In genomic region chr17:82098169-82098938, GRCh38 we compare ENCODE assay signal across 1 cellular context.
A peak's percentile ranks its signal among the peaks of the same experiment; 100 is the strongest.
TF ChIP-seq lines count a peak whose summit lies in the region.

Gene FASN, minus strand, starts transcription at chr17:82098236. Its CDS starts 1,791 bp downstream, at chr17:82096445.

TF ChIP-seq in K562, 482 proteins besides CTCF, POLR2A, EP300 and RAD21 (continued from another document and continues in another):
- TF ChIP-seq ZNF407 (IDR thresholded peaks at IDR 0.05; ENCODE audit: low read depth): no peak
- TF ChIP-seq ATF4 (CRISPR knock-in tag; IDR thresholded peaks at IDR 0.05): no peak
- peak; percentile 95 for TF ChIP-seq MYC (IDR thresholded peaks at IDR 0.05; ENCODE audit: low read depth, low read length)
- no peak for TF ChIP-seq MYC (CRISPR knock-in tag; IDR thresholded peaks at IDR 0.05; ENCODE audit: borderline replicate concordance, low read depth)
- TF ChIP-seq PPARD (CRISPR knock-in tag; IDR thresholded peaks at IDR 0.05): no peak
- 0 out of 2 replicates have a peak, but pooled peaks have one; percentile 25 for TF ChIP-seq DMBX1 (CRISPR knock-in tag; IDR thresholded peaks at IDR 0.05; ENCODE audit: borderline replicate concordance)
- TF ChIP-seq TEAD1 (CRISPR knock-in tag; IDR thresholded peaks at IDR 0.05): peak in 1 of 2 experiments; percentile 52; a peak in 1 of 4 replicates
- TF ChIP-seq GTF3C2 (IDR thresholded peaks at IDR 0.05; ENCODE audit: borderline replicate concordance, extremely low read depth, insufficient read length): no peak
- TF ChIP-seq ZNF263 (CRISPR knock-in tag; IDR thresholded peaks at IDR 0.05; ENCODE audit: borderline replicate concordance): peak; percentile 61; the same call in 1 of the 2 replicates
- no peak for TF ChIP-seq STAG1 (CRISPR knock-in tag; IDR thresholded peaks at IDR 0.05; ENCODE audit: borderline replicate concordance)
- TF ChIP-seq CXXC5 (CRISPR knock-in tag; IDR thresholded peaks at IDR 0.05): peak; percentile 92
- peak; percentile 60 for TF ChIP-seq SMAD1 (IDR thresholded peaks at IDR 0.05; ENCODE audit: low read depth, low read length, partially characterized antibody)
- peak; percentile 67 for TF ChIP-seq ZBTB7A (IDR thresholded peaks at IDR 0.05; ENCODE audit: borderline replicate concordance, control insufficient read depth, low read depth, low read length)
- TF ChIP-seq SOX6 (IDR thresholded peaks at IDR 0.05): peak; percentile 26; the same call in 1 of the 2 replicates
- no peak; the same call in 1 of the 2 replicates for TF ChIP-seq KLF1 (tag; IDR thresholded peaks at IDR 0.05)
- TF ChIP-seq ZNF717 (CRISPR knock-in tag; IDR thresholded peaks at IDR 0.05): no peak
- no peak for TF ChIP-seq ZNF444 (CRISPR knock-in tag; IDR thresholded peaks at IDR 0.05)
- peak; percentile 63 for TF ChIP-seq POLR2B (IDR thresholded peaks at IDR 0.05; ENCODE audit: low read depth, partially characterized antibody)
- TF ChIP-seq ILF3 (IDR thresholded peaks at IDR 0.05; ENCODE audit: borderline replicate concordance): peak; percentile 26; the same call in 1 of the 2 replicates
- TF ChIP-seq ARID4B (CRISPR knock-in tag; IDR thresholded peaks at IDR 0.05): peak; percentile 70
- TF ChIP-seq ZNF644 (tag; IDR thresholded peaks at IDR 0.05; ENCODE audit: low read depth): peak; percentile 96; the same call in 1 of the 2 replicates
- TF ChIP-seq SP2 (IDR thresholded peaks at IDR 0.05; ENCODE audit: extremely low read depth, low read depth, low read length, poor library complexity, severe bottlenecking): peak; percentile 57
- TF ChIP-seq E2F4 (CRISPR knock-in tag; IDR thresholded peaks at IDR 0.05; ENCODE audit: low read depth): no peak
- TF ChIP-seq CTBP1 (IDR thresholded peaks at IDR 0.05; ENCODE audit: borderline replicate concordance): peak; percentile 100
- 0 out of 4 replicates have a peak, but pooled peaks of 1 of the 2 experiments have one; percentile 14 for TF ChIP-seq RCOR1 (IDR thresholded peaks at IDR 0.05; ENCODE audit: borderline replicate concordance in 1 of 2, low read depth in 2 of 2, low read length in 2 of 2)
- TF ChIP-seq FOS (IDR thresholded peaks at IDR 0.05; ENCODE audit: extremely low read depth, insufficient read length): peak; percentile 92
- peak; percentile 76; the same call in 1 of the 2 replicates for TF ChIP-seq TFAP4 (CRISPR knock-in tag; IDR thresholded peaks at IDR 0.05; ENCODE audit: borderline replicate concordance)
- no peak for TF ChIP-seq SPI1 (IDR thresholded peaks at IDR 0.05; ENCODE audit: borderline replicate concordance, low read depth, low read length)
- TF ChIP-seq PHTF2 (CRISPR knock-in tag; IDR thresholded peaks at IDR 0.05): no peak
- peak; percentile 94 to 99 for TF ChIP-seq E2F6 (IDR thresholded peaks at IDR 0.05; ENCODE audit: borderline replicate concordance in 1 of 2, extremely low read depth in 1 of 2, insufficient read depth in 1 of 2, insufficient read length in 1 of 2, low read depth in 1 of 2, low read length in 1 of 2, poor library complexity in 1 of 2, severe bottlenecking in 1 of 2)
- peak; percentile 97 for TF ChIP-seq MTA3 (IDR thresholded peaks at IDR 0.05; ENCODE audit: borderline replicate concordance)
- peak; percentile 66 to 85; a peak in 2 of 4 replicates for TF ChIP-seq NRF1 (conservative IDR thresholded peaks at IDR 0.05 in 1 of 2, IDR thresholded peaks at IDR 0.05 in 1 of 2)
- TF ChIP-seq HMGXB4 (CRISPR knock-in tag; IDR thresholded peaks at IDR 0.05): no peak; the same call in 1 of the 2 replicates
- TF ChIP-seq NONO (IDR thresholded peaks at IDR 0.05; ENCODE audit: low read depth in 2 of 2, low read length in 1 of 2): peak in 1 of 2 experiments; percentile 83; a peak in 2 of 4 replicates
- peak; percentile 81 for TF ChIP-seq RB1 (IDR thresholded peaks at IDR 0.05; ENCODE audit: low read depth)
- TF ChIP-seq POLR2AphosphoS5 (IDR thresholded peaks at IDR 0.05; ENCODE audit: control insufficient read depth, insufficient read depth, low read depth, low read length): peak; percentile 69; the same call in 1 of the 2 replicates
- TF ChIP-seq ATF1 (CRISPR knock-in tag; IDR thresholded peaks at IDR 0.05): 0 out of 2 replicates have a peak, but pooled peaks have one; percentile 17
- TF ChIP-seq ATF1 (tag; IDR thresholded peaks at IDR 0.05): no peak
